Comparison of ENCODE assay signal across 8 cellular contexts in genomic region chr17:2068589-2069051, GRCh38. TPM values are rescaled to one million over a fixed set of nuclear protein-coding genes. Genes with fewer than 3 reads are reported as not detected.
DNase-seq lines count a peak whose midpoint lies in the region; ATAC-seq and TF ChIP-seq lines count a peak whose summit lies in the region.

No MANE protein-coding gene starts in this region.

- no peaks in the 10 kb centered on the region for H3F3A ChIP-seq in PC-3 (ENCODE audit: low read length, unreplicated experiment)

- H4K20me1 ChIP-seq in PC-3 (ENCODE audit: low read length), result no peaks in the 10 kb centered on the region

- H2AFZ ChIP-seq in PC-3 (ENCODE audit: low read length), result peak overlapping the region; percentile 39

- CTCF ChIA-PET in PC-3 (lab: Charles Lee), result interaction anchor here (1.2 to 1.5 kb wide), 2 partner anchors 10 to 14 kb away, joined by 3 read pairs; partner anchors contain the start of gene HIC1

- H3K9me3 ChIP-seq in PC-3 (ENCODE audit: low read length), result no peaks in the 10 kb centered on the region
- H3K9me3 ChIP-seq in prostate gland, result no peaks in the 10 kb centered on the region

- peak; percentile 66 for DNase-seq in ELF-1 (ENCODE audit: low read depth, low spot score)
- DNase-seq in PC-3, result peak; percentile 71
- DNase-seq in dermis blood vessel endothelial cell, result peak; percentile 83
- DNase-seq in prostate gland (ENCODE audit: low spot score), result no peak
- no peak for DNase-seq in effector CD8-positive, alpha-beta T cell (lab: John Stamatoyannopoulos, UW)
- DNase-seq in SK-N-DZ (ENCODE audit: low spot score), result no peak

- H3K4me1 ChIP-seq in PC-3 (ENCODE audit: insufficient read depth, low read length), result peaks cover 29% of the 10 kb centered on the region
- H3K4me1 ChIP-seq in prostate gland (replicated peaks), result peaks cover 6% of the 10 kb centered on the region

- H3K4me2 ChIP-seq in PC-3 (ENCODE audit: low read length), result peak overlapping the region; percentile 7; the same call in 1 of the 2 replicates

- WGBS in prostate gland, result 55% methylated on average over 15 of the region's 15 CpGs

- POLR2A ChIA-PET in PC-3 (lab: Charles Lee; ENCODE audit: unreplicated experiment), result interaction anchor here (0.6 to 1.0 kb wide), 2 partner anchors 13 to 18 kb away, joined by 3 read pairs; no protein-coding TSS in a partner anchor

- no peak overlapping the region for H3K4me3 ChIP-seq in PC-3 (ENCODE audit: low read length)
- no peak overlapping the region for H3K4me3 ChIP-seq in prostate gland

- intact Hi-C loops in PC-3 (cut with micrococcal nuclease), result no loop called here
- intact Hi-C loops in prostate gland (cut with DNase I), result no loop called here

- ATAC-seq in PC-3 (peak; percentile 91), GM19397 (IDR thresholded peaks at IDR 0.05; ENCODE audit: unreplicated experiment) (no peak), GM19023 (IDR thresholded peaks at IDR 0.05; ENCODE audit: unreplicated experiment) (no peak)

- H3K27ac ChIP-seq in PC-3 (ENCODE audit: low read length) (peak overlapping the region; percentile 77), prostate gland (peak overlapping the region; percentile 56 to 75)

- H3K79me2 ChIP-seq in PC-3 (ENCODE audit: low read length), result no peaks in the 10 kb centered on the region

- BruUV-seq in PC-3 (replicated peaks; lab: Mats Ljungman, UMichigan), result no TSS peak

- H3K36me3 ChIP-seq in PC-3 (ENCODE audit: low read depth, low read length) (no peaks in the 10 kb centered on the region), prostate gland (no peaks in the 10 kb centered on the region)

- TF ChIP-seq CTCF in PC-3 (conservative IDR thresholded peaks at IDR 0.05; ENCODE audit: low read depth, low read length) (no peak), prostate gland (IDR thresholded peaks at IDR 0.05) (no peak)

- TF ChIP-seq POLR2A in prostate gland (IDR thresholded peaks at IDR 0.05), result no peak

- H3K9me2 ChIP-seq in PC-3 (replicated peaks; ENCODE audit: low read length), result no peaks in the 10 kb centered on the region

- H3K27me3 ChIP-seq in PC-3 (ENCODE audit: low read length), result no peaks in the 10 kb centered on the region
- no peaks in the 10 kb centered on the region for H3K27me3 ChIP-seq in prostate gland (replicated peaks; ENCODE audit: insufficient read depth)

- peak overlapping the region; percentile 43 for H3K9ac ChIP-seq in PC-3 (ENCODE audit: low read length)

RNA-seq across cellular contexts. Expression of gene HIC1, which starts 13.7 kb away (rescaled TPM):
- 2.0 and 4.4 TPM in 2 replicates for total RNA-seq in PC-3 (2014; rRNA removed)
- total RNA-seq in dermis blood vessel endothelial cell, result 117 and 120 TPM in 2 replicates
- total RNA-seq in prostate gland, result 10 to 100 TPM; 20.5 to 33.1 TPM
- 0.89 and 4.4 TPM in 2 replicates for polyA plus RNA-seq in SK-N-DZ (2014; cell fraction: cytosol; rRNA removed)
- polyA plus RNA-seq in SK-N-DZ (2014; cell fraction: nucleus; rRNA removed), result 9.0 and 14.7 TPM in 2 replicates

RNA-seq across cellular contexts. Expression of gene OVCA2, which starts 26.8 kb away (rescaled TPM):
- 45.7 and 58.6 TPM in 2 replicates for total RNA-seq in PC-3 (2014; rRNA removed)
- 43.5 and 77.1 TPM in 2 replicates for total RNA-seq in dermis blood vessel endothelial cell
- 10 to 100 TPM; 52.2 to 57.5 TPM for total RNA-seq in prostate gland
- polyA plus RNA-seq in SK-N-DZ (2014; cell fraction: cytosol; rRNA removed), result 40.6 and 46.7 TPM in 2 replicates
- 28.2 and 44.6 TPM in 2 replicates for polyA plus RNA-seq in SK-N-DZ (2014; cell fraction: nucleus; rRNA removed)

RNA-seq across cellular contexts. Expression of gene DPH1, which starts 38.7 kb away (rescaled TPM):
- 47.9 and 57.4 TPM in 2 replicates for total RNA-seq in PC-3 (2014; rRNA removed)
- total RNA-seq in dermis blood vessel endothelial cell, result 18.4 and 25.7 TPM in 2 replicates
- total RNA-seq in prostate gland, result 10 to 100 TPM; 61.4 to 84.1 TPM
- polyA plus RNA-seq in SK-N-DZ (2014; cell fraction: cytosol; rRNA removed), result 48.4 and 48.9 TPM in 2 replicates
- polyA plus RNA-seq in SK-N-DZ (2014; cell fraction: nucleus; rRNA removed), result 129 and 146 TPM in 2 replicates

RNA-seq across cellular contexts. Expression of gene RTN4RL1, which starts 43.5 kb away (rescaled TPM):
- total RNA-seq in PC-3 (2014; rRNA removed) (6.9 and 7.9 TPM in 2 replicates), dermis blood vessel endothelial cell (0.51 and 0.60 TPM in 2 replicates), prostate gland (10 to 100 TPM in 1 of 2 donors, 1 to 10 TPM in 1; 8.3 to 21.5 TPM)
- polyA plus RNA-seq in SK-N-DZ (2014; cell fraction: cytosol; rRNA removed), result not detected in 2 replicates
- 0.34 TPM in 1 of 2 replicates, not detected in the other for polyA plus RNA-seq in SK-N-DZ (2014; cell fraction: nucleus; rRNA removed)

Comparison
In these comparisons a context has a peak if more than half of its experiments do, and no peak if none do; other contexts are left out.
1. DNase-seq: peak in ELF-1 (single experiment), PC-3 (single experiment) and dermis blood vessel endothelial cell (single experiment); none in prostate gland (single experiment), effector CD8-positive, alpha-beta T cell (single experiment) and SK-N-DZ (single experiment).